14 cellular contexts compared by ENCODE assay signal in genomic region chr1:175434268-175434860, GRCh38.
DNase-seq lines count a peak whose midpoint lies in the region; ATAC-seq and TF ChIP-seq lines count a peak whose summit lies in the region.
"Had no signal": no experiment of that assay in that cellular context is flagged by ENCODE, and none has a peak within 500 bp of the region (broad histone marks: within the 10 kb centered on the region; RNA-seq: fewer than 3 reads in every experiment).

No MANE protein-coding gene starts in this region.

- H3K4ac ChIP-seq in H9 (ENCODE audit: low read depth, low read length) = no peak overlapping the region

- H3K4me3 Mint-ChIP-seq in H9 (no peak overlapping the region), WTC11 (no peak overlapping the region), nephron progenitor cell (no peak overlapping the region)
- H3K4me3 Mint-ChIP-seq: central memory CD8-positive, alpha-beta T cell; IgD-negative memory B cell; T-cell had no signal

- H3K27me3 Mint-ChIP-seq in H9 (ENCODE audit: low read depth) (peaks cover 17% of the 10 kb centered on the region), WTC11 (ENCODE audit: low read depth) (no peaks in the 10 kb centered on the region; the same call in 1 of the 2 replicates), nephron progenitor cell (ENCODE audit: low read depth, poor library complexity) (peaks cover 26% of the 10 kb centered on the region)

- CTCF ChIA-PET in WTC11 (lab: Charles Lee) = interaction anchor here (0.5 to 2.4 kb wide), 7 partner anchors 9 to 699 kb away, joined by 3 to 8 read pairs (median 3); partner anchors contain the start of gene MRPS14

- peaks cover 2% of the 10 kb centered on the region; the same call in 1 of the 2 replicates for H3K4me1 ChIP-seq in H9 (ENCODE audit: insufficient read depth, low read length)
- H3K4me1 ChIP-seq: sigmoid colon had no signal

- H3K56ac ChIP-seq in H9 (ENCODE audit: insufficient read length, low read depth, low read length) = no peak overlapping the region

- DNase-seq in activated CD4-positive, alpha-beta T cell treated with anti-CD3 and anti-CD28 coated beads, Interleukin-2, amount 50 U/mL, for 48 hours = peak; percentile 8 to 11
- no peak for DNase-seq in activated CD4-positive, alpha-beta T cell treated with anti-CD3 and anti-CD28 coated beads for 4 hours
- peak; percentile 56 for DNase-seq in H9
- peak; percentile 62 for DNase-seq in WTC11 (ENCODE audit: low spot score)
- peak; percentile 7 for DNase-seq in nephron progenitor cell
- DNase-seq in omental fat pad (ENCODE audit: low spot score) = no peak
- DNase-seq: foreskin melanocyte, NCI-H510A treated with DMSO at 0.1 percent for 48 hours, sigmoid colon, T-cell had no signal

- H3K23ac ChIP-seq in H9 (ENCODE audit: insufficient read length, low read depth, low read length) = no peak overlapping the region

- H2AFZ ChIP-seq in H9 (ENCODE audit: low read length) = no peak overlapping the region

- H3K9me3 Mint-ChIP-seq in H9 (no peaks in the 10 kb centered on the region; a peak in 1 of 5 replicates), WTC11 (peaks cover 14% of the 10 kb centered on the region), nephron progenitor cell (peaks cover 10% of the 10 kb centered on the region)
- H3K9me3 Mint-ChIP-seq: central memory CD8-positive, alpha-beta T cell; IgD-negative memory B cell had no signal

- no peak overlapping the region for H2BK20ac ChIP-seq in H9 (ENCODE audit: low read depth, low read length, poor library complexity, severe bottlenecking)

- H2BK15ac ChIP-seq in H9 (ENCODE audit: low read depth, low read length) = no peak overlapping the region

- H3K79me1 ChIP-seq in H9 (ENCODE audit: insufficient read depth, low read depth, low read length, poor library complexity, severe bottlenecking) = no peaks in the 10 kb centered on the region

- H3T11ph ChIP-seq in H9 (ENCODE audit: low read length) = no peak overlapping the region

- no peak overlapping the region for H2BK12ac ChIP-seq in H9 (ENCODE audit: insufficient read length, low read depth, low read length)

- H2BK5ac ChIP-seq in H9 (ENCODE audit: insufficient read length, low read length) = no peak overlapping the region

- H3K27ac Mint-ChIP-seq in H9 (no peak overlapping the region), WTC11 (no peak overlapping the region), nephron progenitor cell (no peak overlapping the region)
- H3K27ac Mint-ChIP-seq: IgD-negative memory B cell, T-cell had no signal

- H3K14ac ChIP-seq in H9 (ENCODE audit: insufficient read depth, low read length) = no peak overlapping the region

- H3K4me2 ChIP-seq in H9 (ENCODE audit: insufficient read depth, insufficient read length, low read length) = no peak overlapping the region

- no peaks in the 10 kb centered on the region for H4K20me1 ChIP-seq in H9 (ENCODE audit: control insufficient read depth, insufficient read depth, insufficient read length)

- H3K27me3 ChIP-seq in H9 (ENCODE audit: insufficient read depth, low read length) = no peaks in the 10 kb centered on the region
- H3K27me3 ChIP-seq: sigmoid colon had no signal

- H3K9ac ChIP-seq in H9 (ENCODE audit: extremely low read depth, insufficient read length, low read length) = no peak overlapping the region

- H3K27ac ChIP-seq in H9 (ENCODE audit: insufficient read length, low read depth, low read length) = no peak overlapping the region
- H3K27ac ChIP-seq: sigmoid colon had no signal

- H2AK5ac ChIP-seq in H9 (ENCODE audit: insufficient read length, low read length) = no peak overlapping the region

- H4K5ac ChIP-seq in H9 (ENCODE audit: insufficient read length, low read depth, low read length) = no peak overlapping the region

- whole genome bisulfite sequencing in H9 (ENCODE audit: extremely low coverage, insufficient read length, low lambda C conversion rate) = no CpG with 5 or more reads among the region's 12 CpGs

- H3K9me3 ChIP-seq in H9 (ENCODE audit: control insufficient read depth, low read depth, low read length) = no peaks in the 10 kb centered on the region
- H3K9me3 ChIP-seq: sigmoid colon had no signal

- TF ChIP-seq CTCF in H9 (conservative IDR thresholded peaks at IDR 0.05) (peak; percentile 93), WTC11 (IDR thresholded peaks at IDR 0.05) (peak; percentile 71; the same call in 1 of the 2 replicates), nephron progenitor cell (IDR thresholded peaks at IDR 0.05) (peak; percentile 28), omental fat pad (IDR thresholded peaks at IDR 0.05) (no peak)

- H3K36me3 Mint-ChIP-seq in H9 (ENCODE audit: insufficient read depth in 1 of 3, low read depth in 3 of 3) (no peaks in the 10 kb centered on the region), WTC11 (no peaks in the 10 kb centered on the region), nephron progenitor cell (ENCODE audit: low read depth) (no peaks in the 10 kb centered on the region)
- H3K36me3 Mint-ChIP-seq: T-cell had no signal

- POLR2A ChIA-PET in WTC11 (lab: Charles Lee) = no interaction called here

- H2BK120ac ChIP-seq in H9 (ENCODE audit: low read depth, low read length, poor library complexity, severe bottlenecking) = no peak overlapping the region

- no peak overlapping the region for H3K18ac ChIP-seq in H9 (ENCODE audit: insufficient read length, low read depth, low read length)

- ATAC-seq in WTC11 = peak; percentile 93
- ATAC-seq in GM18907 (IDR thresholded peaks at IDR 0.05; ENCODE audit: unreplicated experiment) = no peak
- no peak for ATAC-seq in GM19023 (IDR thresholded peaks at IDR 0.05; ENCODE audit: unreplicated experiment)
- ATAC-seq in omental fat pad (ENCODE audit: low FRiP score) = no peak
- ATAC-seq: T-cell had no signal

- H3K4me1 Mint-ChIP-seq in H9 (peaks cover 0 to 5% of the 10 kb centered on the region in 2 experiments; a peak in 1 of 4 replicates), WTC11 (peaks cover 8% of the 10 kb centered on the region), nephron progenitor cell (no peaks in the 10 kb centered on the region)
- H3K4me1 Mint-ChIP-seq: central memory CD8-positive, alpha-beta T cell; IgD-negative memory B cell; T-cell had no signal

- H4K8ac ChIP-seq in H9 (replicated peaks; ENCODE audit: insufficient read length, low read depth, low read length) = no peak overlapping the region

- no peaks in the 10 kb centered on the region for H3K23me2 ChIP-seq in H9 (ENCODE audit: insufficient read length, low read depth, low read length, poor library complexity, severe bottlenecking)

- H4K91ac ChIP-seq in H9 (ENCODE audit: insufficient read length, low read depth, low read length) = no peak overlapping the region

- H3K79me2 ChIP-seq in H9 (ENCODE audit: insufficient read depth, low read length) = no peaks in the 10 kb centered on the region

TF ChIP-seq in WTC11, 78 proteins besides CTCF, POLR2A, EP300 and RAD21:
- TF ChIP-seq TEAD4 (CRISPR knock-in tag; IDR thresholded peaks at IDR 0.05) (no peak), ATF1 (CRISPR knock-in tag; IDR thresholded peaks at IDR 0.05) (no peak), NR2C2 (CRISPR knock-in tag; IDR thresholded peaks at IDR 0.05) (no peak), E2F5 (CRISPR knock-in tag; IDR thresholded peaks at IDR 0.05) (no peak), USF2 (CRISPR knock-in tag; IDR thresholded peaks at IDR 0.05) (no peak), IRF1 (CRISPR knock-in tag; IDR thresholded peaks at IDR 0.05) (no peak), ZNF425 (CRISPR knock-in tag; conservative IDR thresholded peaks at IDR 0.05) (no peak), ESRRA (CRISPR knock-in tag; IDR thresholded peaks at IDR 0.05; ENCODE audit: borderline replicate concordance) (no peak), JAZF1 (CRISPR knock-in tag; IDR thresholded peaks at IDR 0.05) (no peak)

Comparison
In these comparisons a context has a peak if more than half of its experiments do, and no peak if none do; other contexts are left out.
1. DNase-seq: peak in activated CD4-positive, alpha-beta T cell treated with anti-CD3 and anti-CD28 coated beads, Interleukin-2, amount 50 U/mL, for 48 hours (2 of 2), H9 (single experiment), WTC11 (single experiment) and nephron progenitor cell (single experiment); none in activated CD4-positive, alpha-beta T cell treated with anti-CD3 and anti-CD28 coated beads for 4 hours (0 of 2) and omental fat pad (single experiment).
2. CTCF ChIP-seq: peak in H9 (single experiment), WTC11 (single experiment) and nephron progenitor cell (single experiment); none in omental fat pad (0 of 3).